In genomic region chrX:37370499-37371141, GRCh38 we compare ENCODE assay signal across 1 cellular context.
TF ChIP-seq lines count a peak whose summit lies in the region.

No MANE protein-coding gene starts in this region.

TF ChIP-seq in IMR-90, 13 proteins besides CTCF, POLR2A, EP300 and RAD21 (continued from another document):
- TF ChIP-seq FOS (IDR thresholded peaks at IDR 0.05; ENCODE audit: low read depth, low read length): no peak
- no peak for TF ChIP-seq BHLHE40 (IDR thresholded peaks at IDR 0.05; ENCODE audit: low read depth, low read length)
- TF ChIP-seq CHD1 (IDR thresholded peaks at IDR 0.05; ENCODE audit: low read depth, low read length): no peak
- TF ChIP-seq MAZ (IDR thresholded peaks at IDR 0.05; ENCODE audit: borderline replicate concordance, low read depth, low read length): no peak
- no peak for TF ChIP-seq SMC3 (IDR thresholded peaks at IDR 0.05; ENCODE audit: low read depth, low read length)
- TF ChIP-seq NFE2L2 (IDR thresholded peaks at IDR 0.05; ENCODE audit: low read depth, low read length): no peak
- TF ChIP-seq CEBPB (IDR thresholded peaks at IDR 0.05; ENCODE audit: low read depth, low read length): no peak
- TF ChIP-seq RFX5 (IDR thresholded peaks at IDR 0.05; ENCODE audit: low read depth, low read length): no peak
TF ChIP-seq in IMR-90: peak in this region for 0.
